Comparison of ENCODE assay signal across 10 cellular contexts in the genomic region with DNA sequence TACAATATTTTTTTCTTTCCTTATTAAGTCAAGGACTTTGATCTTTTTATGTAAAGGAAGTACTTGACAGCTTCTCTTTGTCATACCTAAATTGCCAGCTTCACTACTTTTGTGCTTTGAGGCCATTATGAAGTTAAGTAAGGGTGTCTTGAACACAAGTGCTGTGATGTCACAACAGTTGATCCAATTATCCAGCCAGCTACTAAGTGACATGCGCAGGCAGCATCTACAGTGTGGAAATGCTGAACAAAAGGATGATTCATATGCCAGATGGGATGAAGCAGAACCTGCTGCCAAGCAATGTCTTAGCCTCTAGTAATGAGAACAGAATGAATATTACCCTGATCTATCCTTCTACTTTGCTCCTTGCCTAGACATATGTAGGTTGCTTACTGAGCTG.
DNase-seq lines count a peak whose midpoint lies in the region; ATAC-seq lines count a peak whose summit lies in the region.
"Had no signal": no experiment of that assay in that cellular context is flagged by ENCODE, and none has a peak within 500 bp of the region (broad histone marks: within the 10 kb centered on the region; RNA-seq: fewer than 3 reads in every experiment).

No MANE protein-coding gene starts in this region.

- no peak for ATAC-seq in HG02840 (IDR thresholded peaks at IDR 0.05; ENCODE audit: low FRiP score, unreplicated experiment)
- ATAC-seq in HG03432 (IDR thresholded peaks at IDR 0.05; ENCODE audit: unreplicated experiment) = no peak
- ATAC-seq: upper lobe of right lung had no signal

- DNase-seq in SIG-M5 treated with dmso at 0.1 percent for 504 hours (lab: John Stamatoyannopoulos, UW; ENCODE audit: unreplicated experiment) = peak; percentile 17
- DNase-seq in SIG-M5 (lab: John Stamatoyannopoulos, UW) = no peak
- peak; percentile 80 for DNase-seq in amniotic epithelial cell (ENCODE audit: low read depth)
- DNase-seq in globus pallidus (ENCODE audit: low spot score) = peak; percentile 82
- DNase-seq in superior temporal gyrus (ENCODE audit: extremely low spot score) = peak; percentile 88
- DNase-seq in AML-193 (lab: John Stamatoyannopoulos, UW) = no peak
- DNase-seq: stimulated activated CD4-positive, alpha-beta T cell treated with anti-CD3 and anti-CD28 coated beads, Interleukin-4, amount 100 ng/mL, for 1 hour; upper lobe of right lung had no signal

Comparison
In these comparisons a context has a peak if more than half of its experiments do, and no peak if none do; other contexts are left out.
1. DNase-seq: peak in SIG-M5 treated with dmso at 0.1 percent for 504 hours (single experiment), amniotic epithelial cell (single experiment), globus pallidus (single experiment) and superior temporal gyrus (single experiment); none in SIG-M5 (single experiment) and AML-193 (0 of 2).